11 cellular contexts compared by ENCODE assay signal in genomic region chr14:70873627-70874026, GRCh38. TPM values are rescaled to one million over a fixed set of nuclear protein-coding genes. Genes with fewer than 3 reads are reported as not detected.
DNase-seq lines count a peak whose midpoint lies in the region; TF ChIP-seq lines count a peak whose summit lies in the region.
"Had no signal": no experiment of that assay in that cellular context is flagged by ENCODE, and none has a peak within 500 bp of the region (broad histone marks: within the 10 kb centered on the region; RNA-seq: fewer than 3 reads in every experiment).

No MANE protein-coding gene starts in this region.

- H3K4me1 Mint-ChIP-seq in chondrocyte (ENCODE audit: low read depth) = no peaks in the 10 kb centered on the region

- no peak overlapping the region for H3K4me3 ChIP-seq in GM06990 (replicated peaks; ENCODE audit: low read depth, low read length)

- H3K27me3 ChIP-seq in GM06990 (replicated peaks; ENCODE audit: control insufficient read depth, insufficient read depth, low read length) = no peaks in the 10 kb centered on the region

- H3K4me3 Mint-ChIP-seq in chondrocyte (ENCODE audit: unreplicated experiment) = no peak overlapping the region
- H3K4me3 Mint-ChIP-seq: activated B cell treated with CpG ODN at 0.5 μM for 24 hours had no signal

- H3K36me3 ChIP-seq in GM06990 (ENCODE audit: control insufficient read depth, insufficient read depth, low read length) = no peaks in the 10 kb centered on the region

- no peak overlapping the region for H3K27ac Mint-ChIP-seq in chondrocyte (ENCODE audit: unreplicated experiment)
- H3K27ac Mint-ChIP-seq: activated B cell treated with CpG ODN at 0.5 μM for 24 hours had no signal

- H3K9me3 Mint-ChIP-seq in chondrocyte (ENCODE audit: low read depth) = peaks cover 9% of the 10 kb centered on the region

- H3K36me3 Mint-ChIP-seq in chondrocyte (ENCODE audit: low read depth) = no peaks in the 10 kb centered on the region

- no peaks in the 10 kb centered on the region for H3K27me3 Mint-ChIP-seq in chondrocyte (ENCODE audit: low read depth)
- H3K27me3 Mint-ChIP-seq: activated B cell treated with CpG ODN at 0.5 μM for 24 hours had no signal

- DNase-seq in AG09319 (ENCODE audit: extremely low read depth, low read depth) (no peak), GM06990 (ENCODE audit: extremely low read depth, insufficient read length) (no peak), NCI-H82 (lab: John Stamatoyannopoulos, UW) (peak; percentile 89), chondrocyte (ENCODE audit: low spot score) (no peak), NCI-H1436 (lab: John Stamatoyannopoulos, UW) (no peak), hippocampal formation (lab: John Stamatoyannopoulos, UW) (no peak), HuH-7.5 (ENCODE audit: low spot score) (no peak), AG08396 (ENCODE audit: low spot score) (no peak)
- DNase-seq: activated B cell treated with CpG ODN at 0.5 μM for 24 hours; NCI-H1436 treated with DMSO at 0.1 percent for 48 hours; stimulated activated CD4-positive, alpha-beta T cell treated with anti-CD3 and anti-CD28 coated beads, Interleukin-2, amount 100 ng/mL, for 48 hours had no signal

- TF ChIP-seq CTCF in AG09319 (IDR thresholded peaks at IDR 0.05; ENCODE audit: low read depth, low read length) (peak; percentile 15), GM06990 (IDR thresholded peaks at IDR 0.05; ENCODE audit: insufficient read depth, low read length, poor library complexity, severe bottlenecking) (peak; percentile 35), chondrocyte (IDR thresholded peaks at IDR 0.05) (peak; percentile 49)

RNA-seq across cellular contexts. Expression of gene PCNX1, which starts 33.6 kb away (rescaled TPM):
- total RNA-seq in chondrocyte = 54.3 to 69.5 TPM (median 62.4 TPM) in 3 replicates
